1 cellular context compared by ENCODE assay signal in genomic region chr20:13380497-13381229, GRCh38.
TF ChIP-seq lines count a peak whose summit lies in the region.
"Not testable (repeated sequence)": the region's sequence is repeated elsewhere in the genome, so short reads cannot be mapped to it uniquely, and the experiment has no call there.

No MANE protein-coding gene starts in this region.

TF ChIP-seq in HepG2, 621 proteins besides CTCF, POLR2A, EP300 and RAD21 (continued from another document):
- TF ChIP-seq KMT2A (CRISPR knock-in tag; IDR thresholded peaks at IDR 0.05) (peak; percentile 43; the same call in 1 of the 2 replicates), NCOA2 (CRISPR knock-in tag; IDR thresholded peaks at IDR 0.05) (0 out of 2 replicates have a peak, but pooled peaks have one; percentile 30), GABPB1 (CRISPR knock-in tag; IDR thresholded peaks at IDR 0.05) (peak; percentile 63), ZNF503 (CRISPR knock-in tag; IDR thresholded peaks at IDR 0.05) (0 out of 2 replicates have a peak, but pooled peaks have one; percentile 51), ZKSCAN8 (CRISPR knock-in tag; IDR thresholded peaks at IDR 0.05; ENCODE audit: borderline replicate concordance) (0 out of 2 replicates have a peak, but pooled peaks have one; percentile 43), ZZZ3 (CRISPR knock-in tag; IDR thresholded peaks at IDR 0.05; ENCODE audit: borderline replicate concordance) (0 out of 2 replicates have a peak, but pooled peaks have one; percentile 58), HINFP (CRISPR knock-in tag; IDR thresholded peaks at IDR 0.05; ENCODE audit: low read depth) (peak; percentile 90; the same call in 1 of the 2 replicates), ZNF670 (CRISPR knock-in tag; IDR thresholded peaks at IDR 0.05; ENCODE audit: borderline replicate concordance) (peak; percentile 24; the same call in 1 of the 2 replicates), ZNF543 (CRISPR knock-in tag; IDR thresholded peaks at IDR 0.05) (peak; percentile 89; the same call in 1 of the 2 replicates), ZNF644 (CRISPR knock-in tag; IDR thresholded peaks at IDR 0.05; ENCODE audit: low read depth) (peak; percentile 90), ADNP (CRISPR knock-in tag; IDR thresholded peaks at IDR 0.05) (peak; percentile 16; the same call in 1 of the 2 replicates), FOXA1 (CRISPR knock-in tag; IDR thresholded peaks at IDR 0.05) (peak; percentile 95), ZNF510 (CRISPR knock-in tag; IDR thresholded peaks at IDR 0.05; ENCODE audit: low read depth) (peak; percentile 83; the same call in 1 of the 2 replicates), THRA (CRISPR knock-in tag; IDR thresholded peaks at IDR 0.05; ENCODE audit: borderline replicate concordance) (peak; percentile 42; the same call in 1 of the 2 replicates), HDAC1 (CRISPR knock-in tag; IDR thresholded peaks at IDR 0.05) (peak; percentile 62; the same call in 1 of the 2 replicates), BORCS8-MEF2B (CRISPR knock-in tag; IDR thresholded peaks at IDR 0.05) (0 out of 2 replicates have a peak, but pooled peaks have one; percentile 57), FOXC1 (CRISPR knock-in tag; IDR thresholded peaks at IDR 0.05; ENCODE audit: borderline replicate concordance) (peak; percentile 85; the same call in 1 of the 2 replicates), ZNF574 (CRISPR knock-in tag; IDR thresholded peaks at IDR 0.05) (peak; percentile 82), FOXA3 (CRISPR knock-in tag; IDR thresholded peaks at IDR 0.05) (peak; percentile 96), ZMYM3 (CRISPR knock-in tag; IDR thresholded peaks at IDR 0.05) (peak; percentile 74; the same call in 1 of the 2 replicates), ZNF264 (CRISPR knock-in tag; IDR thresholded peaks at IDR 0.05) (peak; percentile 38; the same call in 1 of the 2 replicates), FOXO1 (CRISPR knock-in tag; IDR thresholded peaks at IDR 0.05) (peak; percentile 79; the same call in 1 of the 2 replicates), KDM3A (CRISPR knock-in tag; IDR thresholded peaks at IDR 0.05; ENCODE audit: low read depth) (peak; percentile 89), NFKBIZ (CRISPR knock-in tag; IDR thresholded peaks at IDR 0.05) (peak; percentile 61)
- TF ChIP-seq FOXA1 (IDR thresholded peaks at IDR 0.05), result not testable (repeated sequence)
- TF ChIP-seq, protein P1, sequence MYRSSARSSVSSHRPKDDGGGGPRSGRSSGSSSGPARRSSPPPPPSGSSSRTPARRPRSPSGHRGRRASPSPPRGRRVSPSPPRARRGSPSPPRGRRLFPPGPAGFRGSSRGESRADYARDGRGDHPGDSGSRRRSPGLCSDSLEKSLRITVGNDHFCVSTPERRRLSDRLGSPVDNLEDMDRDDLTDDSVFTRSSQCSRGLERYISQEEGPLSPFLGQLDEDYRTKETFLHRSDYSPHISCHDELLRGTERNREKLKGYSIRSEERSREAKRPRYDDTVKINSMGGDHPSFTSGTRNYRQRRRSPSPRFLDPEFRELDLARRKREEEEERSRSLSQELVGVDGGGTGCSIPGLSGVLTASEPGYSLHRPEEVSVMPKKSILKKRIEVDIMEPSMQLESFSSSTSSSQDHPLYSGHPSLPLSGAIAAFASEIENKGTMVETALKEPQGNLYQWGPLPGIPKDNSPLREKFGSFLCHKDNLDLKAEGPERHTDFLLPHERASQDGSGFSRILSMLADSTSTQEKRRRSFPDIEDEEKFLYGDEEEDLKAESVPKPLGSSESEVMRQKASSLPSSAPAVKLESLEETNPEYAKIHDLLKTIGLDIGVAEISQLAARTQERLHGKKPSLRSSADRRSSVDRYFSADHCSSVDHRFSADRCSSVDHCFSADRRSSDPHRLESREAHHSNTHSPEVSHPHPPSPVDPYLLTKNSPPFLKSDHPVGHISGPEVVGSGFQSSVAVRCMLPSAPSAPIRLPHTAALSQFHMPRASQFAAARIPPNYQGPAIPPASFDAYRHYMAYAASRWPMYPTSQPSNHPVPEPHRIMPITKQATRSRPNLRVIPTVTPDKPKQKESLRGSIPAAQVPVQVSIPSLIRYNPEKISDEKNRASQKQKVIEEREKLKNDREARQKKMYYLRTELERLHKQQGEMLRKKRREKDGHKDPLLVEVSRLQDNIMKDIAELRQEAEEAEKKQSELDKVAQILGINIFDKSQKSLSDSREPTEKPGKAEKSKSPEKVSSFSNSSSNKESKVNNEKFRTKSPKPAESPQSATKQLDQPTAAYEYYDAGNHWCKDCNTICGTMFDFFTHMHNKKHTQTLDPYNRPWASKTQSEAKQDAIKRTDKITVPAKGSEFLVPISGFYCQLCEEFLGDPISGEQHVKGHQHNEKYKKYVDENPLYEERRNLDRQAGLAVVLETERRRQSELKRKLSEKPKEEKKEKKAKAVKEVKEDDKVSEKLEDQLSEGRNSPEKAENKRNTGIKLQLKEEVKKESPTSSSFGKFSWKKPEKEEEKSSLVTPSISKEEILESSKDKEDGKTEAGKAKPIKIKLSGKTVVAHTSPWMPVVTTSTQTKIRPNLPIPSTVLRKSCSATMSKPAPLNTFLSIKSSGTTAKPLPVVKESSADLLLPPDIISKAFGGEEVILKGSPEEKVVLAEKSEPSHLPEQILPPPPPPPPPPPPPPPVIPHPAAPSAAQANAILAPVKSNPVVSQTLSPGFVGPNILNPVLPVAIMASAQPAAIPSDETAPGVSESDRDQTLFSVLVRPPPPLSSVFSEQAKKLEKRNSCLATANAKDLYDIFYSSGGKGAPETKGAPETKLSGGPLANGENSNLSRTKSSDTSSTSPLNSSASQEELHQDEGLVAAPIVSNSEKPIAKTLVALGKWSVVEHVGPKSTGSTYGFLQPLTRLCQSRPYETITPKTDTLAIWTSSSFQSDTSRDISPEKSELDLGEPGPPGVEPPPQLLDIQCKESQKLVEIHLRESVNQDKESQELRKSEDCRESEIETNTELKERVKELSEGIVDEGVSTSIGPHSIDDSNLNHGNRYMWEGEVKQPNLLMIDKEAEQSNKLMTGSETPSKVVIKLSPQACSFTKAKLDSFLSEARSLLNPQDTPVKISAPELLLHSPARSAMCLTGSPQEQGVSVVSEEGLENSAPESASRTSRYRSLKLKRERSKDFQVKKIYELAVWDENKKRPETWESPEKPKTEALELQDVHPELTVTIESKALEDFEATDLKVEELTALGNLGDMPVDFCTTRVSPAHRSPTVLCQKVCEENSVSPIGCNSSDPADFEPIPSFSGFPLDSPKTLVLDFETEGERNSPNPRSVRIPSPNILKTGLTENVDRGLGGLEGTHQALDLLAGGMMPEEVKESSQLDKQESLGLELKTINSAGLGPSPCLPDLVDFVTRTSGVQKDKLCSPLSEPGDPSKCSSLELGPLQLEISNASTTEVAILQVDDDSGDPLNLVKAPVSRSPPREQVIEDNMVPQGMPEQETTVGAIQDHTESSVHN (CRISPR knock-in tag; IDR thresholded peaks at IDR 0.05), result 0 out of 2 replicates have a peak, but pooled peaks have one; percentile 57
TF ChIP-seq in HepG2: peak in this region for 222; not testable (repeated sequence) for 399.
